ENCODE assay signal across 29 cellular contexts in genomic region chr1:62012095-62012494, GRCh38.
"Had no signal": no experiment of that assay in that cellular context is flagged by ENCODE, and none has a peak within 500 bp of the region (broad histone marks: within the 10 kb centered on the region; RNA-seq: fewer than 3 reads in every experiment).

No MANE protein-coding gene starts in this region.

- DNase-seq: activated B cell treated with CpG ODN at 0.5 μM for 24 hours; activated CD4-positive, alpha-beta memory T cell treated with anti-CD3 and anti-CD28 coated beads for 36 hours; activated CD4-positive, alpha-beta T cell treated with anti-CD3 and anti-CD28 coated beads for 4 hours; activated CD4-positive, alpha-beta T cell treated with anti-CD3 and anti-CD28 coated beads, Interleukin-2, amount 10 ng/mL, durations not matched to agents 24 days and 14 days; activated CD4-positive, alpha-beta T cell treated with anti-CD3 and anti-CD28 coated beads, Interleukin-2, amount 50 U/mL, for 1 hour; activated CD4-positive, alpha-beta T cell treated with anti-CD3 and anti-CD28 coated beads, Interleukin-2, amount 50 U/mL, for 4 hours; activated CD4-positive, CD25-positive, alpha-beta regulatory T cell treated with anti-CD3 and anti-CD28 coated beads, Interleukin-2, amount 50 U/mL, for 72 hours; activated CD8-positive, alpha-beta memory T cell treated with anti-CD3 and anti-CD28 coated beads, Interleukin-2, amount 50 U/mL, for 4 hours; activated CD8-positive, alpha-beta T cell treated with anti-CD3 and anti-CD28 coated beads for 36 hours; activated effector memory CD4-positive, alpha-beta T cell treated with anti-CD3 and anti-CD28 coated beads, Interleukin-2, amount 50 U/mL, for 16 hours; activated gamma-delta T cell treated with Interleukin-2 at 50 U/mL for 16 hours; activated naive CD4-positive, alpha-beta T cell treated with anti-CD3 and anti-CD28 coated beads, Interleukin-2, amount 10 ng/mL, durations not matched to agents 7 days and 5 days; activated naive CD4-positive, alpha-beta T cell treated with Interleukin-2 at 50 U/mL for 16 hours; activated naive CD8-positive, alpha-beta T cell treated with anti-CD3 and anti-CD28 coated beads, Interleukin-2, amount 10 ng/mL, durations not matched to agents 7 days and 5 days; activated naive CD8-positive, alpha-beta T cell treated with anti-CD3 and anti-CD28 coated beads, Interleukin-2, amount 50 U/mL, for 24 hours; activated T-cell treated with anti-CD3 and anti-CD28 coated beads for 4 hours; activated T-cell treated with anti-CD3 and anti-CD28 coated beads, Interleukin-2, amount 50 U/mL, for 1 hour; activated T-cell treated with anti-CD3 and anti-CD28 coated beads, Interleukin-2, amount 50 U/mL, for 4 hours; activated T-cell treated with anti-CD3 and anti-CD28 coated beads, Interleukin-2, amount 50 U/mL, for 72 hours; amniotic stem cell; aorta; brain microvascular endothelial cell; central memory CD4-positive, alpha-beta T cell; T-helper 2 cell; T-helper 9 cell had no signal

- H3K4me1 ChIP-seq: body of pancreas, breast epithelium had no signal

- ATAC-seq: activated CD8-positive, alpha-beta T cell treated with anti-CD3 and anti-CD28 coated beads for 36 hours; activated naive CD8-positive, alpha-beta T cell treated with anti-CD3 and anti-CD28 coated beads, Interleukin-2, amount 50 U/mL, for 24 hours; activated T-cell treated with anti-CD3 and anti-CD28 coated beads, Interleukin-2, amount 50 U/mL, for 4 hours; activated T-cell treated with anti-CD3 and anti-CD28 coated beads, Interleukin-2, amount 50 U/mL, for 72 hours; activated T-helper 17 cell treated with anti-CD3 and anti-CD28 coated beads, Interleukin-2, amount 50 U/mL, for 72 hours; body of pancreas had no signal

- H3K27ac ChIP-seq: body of pancreas, brain microvascular endothelial cell, breast epithelium, VCaP had no signal

- H3K36me3 ChIP-seq: brain microvascular endothelial cell, breast epithelium had no signal

- H3K4me3 ChIP-seq: body of pancreas, breast epithelium had no signal

- H3K27me3 ChIP-seq: body of pancreas, brain microvascular endothelial cell, breast epithelium had no signal

- H3K9me3 ChIP-seq: body of pancreas, breast epithelium had no signal
